In the genomic region with DNA sequence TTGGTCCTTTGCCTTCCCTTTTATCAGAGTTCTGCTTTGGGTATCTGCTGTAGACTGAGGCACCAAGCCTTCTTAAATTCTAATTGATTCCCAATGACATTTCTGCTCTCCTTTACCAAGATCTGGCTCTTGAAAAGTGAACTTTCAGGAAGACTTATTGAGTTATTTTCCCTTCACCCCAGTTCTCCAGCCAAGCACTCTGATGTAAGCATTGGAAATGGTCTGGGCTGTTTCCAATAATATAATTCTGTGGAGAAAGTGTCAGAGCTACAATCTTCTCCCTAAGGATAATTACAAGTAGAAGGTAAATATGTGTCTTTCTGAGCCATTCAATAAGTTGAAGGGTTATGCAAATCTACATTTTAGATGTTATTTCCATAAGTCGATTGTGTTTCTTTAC, we compare ENCODE assay signal across 24 cellular contexts.
"Had no signal": no experiment of that assay in that cellular context is flagged by ENCODE, and none has a peak within 500 bp of the region (broad histone marks: within the 10 kb centered on the region; RNA-seq: fewer than 3 reads in every experiment).

No MANE protein-coding gene starts in this region.

- H3K4me3 ChIP-seq: dorsolateral prefrontal cortex, gastrocnemius medialis, lower lobe of right lung, ovary, psoas muscle, sigmoid colon, stomach, testis, tibial nerve, upper lobe of left lung had no signal

- H3K27ac ChIP-seq: dorsolateral prefrontal cortex, gastrocnemius medialis, lower lobe of right lung, ovary, psoas muscle, sigmoid colon, stomach, testis, tibial nerve, upper lobe of left lung had no signal

- DNase-seq: cortex of kidney; dorsolateral prefrontal cortex; effector CD4-positive, alpha-beta T cell; foreskin fibroblast; gastrocnemius medialis; head of caudate nucleus; left ventricle myocardium superior; lower lobe of right lung; naive thymus-derived CD8-positive, alpha-beta T cell; nephron progenitor cell; nucleus accumbens; ovary; posterior cingulate gyrus; psoas muscle; right cardiac atrium; sigmoid colon; stimulated activated CD4-positive, alpha-beta T cell treated with anti-CD3 and anti-CD28 coated beads, Interleukin-2, amount 100 ng/mL, for 24 hours; stimulated activated CD4-positive, alpha-beta T cell treated with anti-CD3 and anti-CD28 coated beads, Interleukin-4, amount 100 ng/mL, for 24 hours; stimulated activated naive CD4-positive, alpha-beta T cell treated with Interleukin-2 at 50 U/mL for 16 hours; stomach; substantia nigra; testis; upper lobe of left lung had no signal

- H3K36me3 ChIP-seq: gastrocnemius medialis, lower lobe of right lung, ovary, sigmoid colon, stomach, tibial nerve, upper lobe of left lung had no signal

- H3K4me1 ChIP-seq: gastrocnemius medialis, psoas muscle, sigmoid colon, testis, tibial nerve, upper lobe of left lung had no signal

- H3K27me3 ChIP-seq: dorsolateral prefrontal cortex, gastrocnemius medialis, ovary, sigmoid colon, stomach, testis, tibial nerve, upper lobe of left lung had no signal

- H3K9me3 ChIP-seq: gastrocnemius medialis, lower lobe of right lung, ovary, psoas muscle, sigmoid colon, stomach, testis, tibial nerve, upper lobe of left lung had no signal
